Comparison of ENCODE assay signal across 8 cellular contexts in the genomic region with DNA sequence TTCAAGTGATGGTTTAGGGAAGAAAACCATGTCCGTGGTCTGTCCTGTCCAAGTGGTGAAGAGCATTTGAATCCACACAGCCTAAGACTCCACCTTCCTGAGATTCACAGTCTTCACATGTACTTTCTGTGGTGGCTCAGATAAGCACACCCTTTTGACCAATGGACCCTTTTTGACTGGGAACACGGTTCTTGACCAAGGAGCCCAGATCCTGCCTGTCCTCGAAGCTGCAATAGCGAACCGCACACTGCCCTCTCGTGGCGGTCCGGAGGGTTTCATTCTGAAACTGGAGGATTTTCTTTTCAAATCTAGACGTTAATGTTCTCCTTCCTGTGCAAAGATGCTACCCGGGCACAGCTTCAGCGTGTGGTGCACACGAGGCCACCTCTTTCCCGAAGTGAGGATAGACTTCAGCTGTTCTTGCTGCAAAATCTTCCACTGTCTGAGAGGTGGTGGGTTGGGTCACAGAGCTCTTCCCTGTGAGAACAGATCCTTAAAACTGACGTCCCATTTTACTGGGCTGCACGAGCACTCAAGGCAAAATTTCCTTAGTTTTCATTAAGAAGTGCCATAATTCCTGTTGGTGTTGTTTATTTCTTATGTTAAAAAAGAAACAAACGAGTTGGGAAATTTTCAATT.
A peak's percentile ranks its signal among the peaks of the same experiment; 100 is the strongest.
DNase-seq lines count a peak whose midpoint lies in the region; ATAC-seq and TF ChIP-seq lines count a peak whose summit lies in the region.

No MANE protein-coding gene starts in this region.

- H3K27ac Mint-ChIP-seq in natural killer cell treated with Interleukin-12 subunit alpha and Interleukin-12 subunit beta and Interleukin-15 and Interleukin-18, amount 100 ng/mL, for 72 hours = peak overlapping the region in 1 of 2 donors; percentile 73

- H3K27ac ChIP-seq in Peyer's patch (no peak overlapping the region), esophagus squamous epithelium (peak overlapping the region in 2 of 4 donors; percentile 8 to 16)

- peaks cover 13% of the 10 kb centered on the region for H3K4me1 Mint-ChIP-seq in activated T-cell treated with anti-CD3 and anti-CD28 coated beads, Interleukin-2, amount 50 U/mL, for 4 hours (ENCODE audit: low read depth)
- peaks cover 26 to 36% of the 10 kb centered on the region in 2 donors for H3K4me1 Mint-ChIP-seq in natural killer cell treated with Interleukin-12 subunit alpha and Interleukin-12 subunit beta and Interleukin-15 and Interleukin-18, amount 100 ng/mL, for 72 hours (ENCODE audit: low read depth in 2 of 2)

- H3K4me1 ChIP-seq in Peyer's patch (peaks cover 0 to 18% (median 0%) of the 10 kb centered on the region in 4 donors), esophagus squamous epithelium (peaks cover 17 to 42% (median 23%) of the 10 kb centered on the region in 3 donors)

- 18 to 23% methylated on average over 13 to 15 of the region's 16 CpGs for WGBS in esophagus squamous epithelium, 2 donors

- H3K4me3 Mint-ChIP-seq in activated T-cell treated with anti-CD3 and anti-CD28 coated beads, Interleukin-2, amount 50 U/mL, for 4 hours = no peak overlapping the region
- no peak overlapping the region for H3K4me3 Mint-ChIP-seq in natural killer cell treated with Interleukin-12 subunit alpha and Interleukin-12 subunit beta and Interleukin-15 and Interleukin-18, amount 100 ng/mL, for 72 hours

- TF ChIP-seq CTCF in Peyer's patch (IDR thresholded peaks at IDR 0.05) (peak; percentile 45 to 86 (median 79)), esophagus squamous epithelium (IDR thresholded peaks at IDR 0.05) (peak; percentile 76 to 89 (median 85))

- H3K36me3 Mint-ChIP-seq in activated T-cell treated with anti-CD3 and anti-CD28 coated beads, Interleukin-2, amount 50 U/mL, for 4 hours (ENCODE audit: insufficient read depth) = peaks cover 37% of the 10 kb centered on the region
- H3K36me3 Mint-ChIP-seq in natural killer cell treated with Interleukin-12 subunit alpha and Interleukin-12 subunit beta and Interleukin-15 and Interleukin-18, amount 100 ng/mL, for 72 hours = no peaks in the 10 kb centered on the region

- H3K36me3 ChIP-seq in Peyer's patch (peaks cover 0 to 63% (median 0%) of the 10 kb centered on the region in 3 donors), esophagus squamous epithelium (peaks cover 0 to 63% (median 4%) of the 10 kb centered on the region in 3 donors)

- H3K27me3 ChIP-seq in Peyer's patch = no peaks in the 10 kb centered on the region
- H3K27me3 ChIP-seq in esophagus squamous epithelium = no peaks in the 10 kb centered on the region

- H3K9me3 ChIP-seq in Peyer's patch (no peaks in the 10 kb centered on the region), esophagus squamous epithelium (no peaks in the 10 kb centered on the region)

- intact Hi-C loops in esophagus squamous epithelium (cut with DNase I) = loop anchor here (5.0 kb wide), 1 partner anchor 90 kb away; the partner anchor contains the start of gene SYNJ2

- H3K4me3 ChIP-seq in Peyer's patch (no peak overlapping the region), esophagus squamous epithelium (no peak overlapping the region)

- H3K9me3 Mint-ChIP-seq in activated T-cell treated with anti-CD3 and anti-CD28 coated beads, Interleukin-2, amount 50 U/mL, for 4 hours = no peaks in the 10 kb centered on the region
- H3K9me3 Mint-ChIP-seq in natural killer cell treated with Interleukin-12 subunit alpha and Interleukin-12 subunit beta and Interleukin-15 and Interleukin-18, amount 100 ng/mL, for 72 hours = no peaks in the 10 kb centered on the region

- peak; percentile 63 to 69 for ATAC-seq in activated T-cell treated with anti-CD3 and anti-CD28 coated beads, Interleukin-2, amount 50 U/mL, for 4 hours
- peak; percentile 66 to 69 for ATAC-seq in natural killer cell treated with Interleukin-12 subunit alpha and Interleukin-12 subunit beta and Interleukin-15 and Interleukin-18, amount 100 ng/mL, for 72 hours
- no peak for ATAC-seq in GM21447 (IDR thresholded peaks at IDR 0.05; ENCODE audit: unreplicated experiment)

- H3K27me3 Mint-ChIP-seq in activated T-cell treated with anti-CD3 and anti-CD28 coated beads, Interleukin-2, amount 50 U/mL, for 4 hours (ENCODE audit: low read depth) = no peaks in the 10 kb centered on the region
- H3K27me3 Mint-ChIP-seq in natural killer cell treated with Interleukin-12 subunit alpha and Interleukin-12 subunit beta and Interleukin-15 and Interleukin-18, amount 100 ng/mL, for 72 hours = no peaks in the 10 kb centered on the region

- peak; percentile 84 for DNase-seq in ELR (ENCODE audit: low read depth)
- peak in 68 of 76 experiments; percentile 11 to 74 (median 50) for DNase-seq in HUDEP-2 (lab: John Stamatoyannopoulos, UW; ENCODE audit: unreplicated experiment in 76 of 76)
- peak; percentile 50 to 86 (median 77) for DNase-seq in Peyer's patch
- DNase-seq in activated T-cell treated with anti-CD3 and anti-CD28 coated beads, Interleukin-2, amount 50 U/mL, for 4 hours = peak; percentile 68
- no peak for DNase-seq in esophagus squamous epithelium (lab: John Stamatoyannopoulos, UW)
- peak; percentile 62 for DNase-seq in natural killer cell treated with Interleukin-12 subunit alpha and Interleukin-12 subunit beta and Interleukin-15 and Interleukin-18, amount 100 ng/mL, for 72 hours (ENCODE audit: low spot score)
- DNase-seq in stimulated activated naive CD4-positive, alpha-beta T cell (lab: John Stamatoyannopoulos, UW) = peak in 5 of 6 experiments; percentile 28 to 69 (median 44)

- TF ChIP-seq POLR2A in Peyer's patch (IDR thresholded peaks at IDR 0.05) (no peak), esophagus squamous epithelium (IDR thresholded peaks at IDR 0.05) (no peak)
